ENCODE assay signal across 23 cellular contexts in the genomic region with DNA sequence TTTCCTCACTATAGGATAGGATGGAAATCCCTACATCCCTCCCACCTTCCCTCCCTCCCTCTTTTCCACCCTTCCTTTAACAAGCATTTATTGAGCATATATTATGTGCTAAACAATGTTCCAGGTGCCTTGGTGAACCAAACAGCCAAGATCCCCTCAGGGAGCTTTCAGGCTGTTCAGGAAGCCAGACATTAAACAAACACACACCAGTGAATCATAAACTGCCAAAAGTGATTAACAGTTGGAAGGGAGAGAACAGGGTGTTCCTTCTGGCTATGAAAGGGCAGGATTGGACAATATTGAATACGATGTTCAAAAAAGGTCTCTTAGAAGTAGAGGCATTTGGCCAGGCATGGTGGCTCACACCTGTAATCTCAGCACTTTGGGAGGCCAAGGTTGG.
"Had no signal": no experiment of that assay in that cellular context is flagged by ENCODE, and none has a peak within 500 bp of the region (broad histone marks: within the 10 kb centered on the region; RNA-seq: fewer than 3 reads in every experiment).

No MANE protein-coding gene starts in this region.

- ATAC-seq: activated CD4-positive, alpha-beta T cell treated with anti-CD3 and anti-CD28 coated beads for 36 hours; activated naive CD4-positive, alpha-beta T cell treated with anti-CD3 and anti-CD28 coated beads, Interleukin-2, amount 50 U/mL, for 72 hours; activated T-helper 17 cell treated with anti-CD3 and anti-CD28 coated beads, Interleukin-2, amount 50 U/mL, for 72 hours; left ventricle myocardium superior; natural killer cell treated with Interleukin-12 subunit alpha and Interleukin-12 subunit beta and Interleukin-15 and Interleukin-18, amount 100 ng/mL, for 72 hours; T-helper 17 cell had no signal

- DNase-seq: activated B cell treated with CpG ODN at 0.5 μM for 24 hours; activated CD4-positive, alpha-beta T cell treated with anti-CD3 and anti-CD28 coated beads for 36 hours; activated CD4-positive, alpha-beta T cell treated with anti-CD3 and anti-CD28 coated beads, Interleukin-2, amount 50 U/mL, for 4 hours; activated CD8-positive, alpha-beta memory T cell treated with anti-CD3 and anti-CD28 coated beads for 24 hours; activated CD8-positive, alpha-beta memory T cell treated with anti-CD3 and anti-CD28 coated beads, Interleukin-2, amount 50 U/mL, for 4 hours; activated T-cell treated with anti-CD3 and anti-CD28 coated beads, Interleukin-2, amount 50 U/mL, for 24 hours; colonic mucosa; dorsolateral prefrontal cortex; foreskin melanocyte; glutamatergic neuron; immature natural killer cell; left ventricle myocardium superior; midbrain; stimulated activated CD4-positive, alpha-beta T cell treated with anti-CD3 and anti-CD28 coated beads, Interleukin-12 subunit alpha, Interleukin-12 subunit beta, amount 100 ng/mL, for 4 hours; stimulated activated CD4-positive, alpha-beta T cell treated with anti-CD3 and anti-CD28 coated beads, Interleukin-4, amount 100 ng/mL, for 4 hours; T-helper 17 cell; tibial artery had no signal

- H3K4me3 ChIP-seq: colonic mucosa, dorsolateral prefrontal cortex, hepatocyte, prostate gland, right atrium auricular region, tibial artery had no signal

- H3K27me3 ChIP-seq: colonic mucosa, dorsolateral prefrontal cortex, hepatocyte, right atrium auricular region, tibial artery had no signal

- H3K9me3 ChIP-seq: colonic mucosa, prostate gland, right atrium auricular region, tibial artery had no signal

- H3K4me1 ChIP-seq: colonic mucosa, prostate gland, right atrium auricular region, tibial artery had no signal

- H3K36me3 ChIP-seq: colonic mucosa, prostate gland, right atrium auricular region, tibial artery had no signal

- H3K27ac ChIP-seq: colonic mucosa, dorsolateral prefrontal cortex, hepatocyte, prostate gland, right atrium auricular region, tibial artery had no signal
